In the genomic region with DNA sequence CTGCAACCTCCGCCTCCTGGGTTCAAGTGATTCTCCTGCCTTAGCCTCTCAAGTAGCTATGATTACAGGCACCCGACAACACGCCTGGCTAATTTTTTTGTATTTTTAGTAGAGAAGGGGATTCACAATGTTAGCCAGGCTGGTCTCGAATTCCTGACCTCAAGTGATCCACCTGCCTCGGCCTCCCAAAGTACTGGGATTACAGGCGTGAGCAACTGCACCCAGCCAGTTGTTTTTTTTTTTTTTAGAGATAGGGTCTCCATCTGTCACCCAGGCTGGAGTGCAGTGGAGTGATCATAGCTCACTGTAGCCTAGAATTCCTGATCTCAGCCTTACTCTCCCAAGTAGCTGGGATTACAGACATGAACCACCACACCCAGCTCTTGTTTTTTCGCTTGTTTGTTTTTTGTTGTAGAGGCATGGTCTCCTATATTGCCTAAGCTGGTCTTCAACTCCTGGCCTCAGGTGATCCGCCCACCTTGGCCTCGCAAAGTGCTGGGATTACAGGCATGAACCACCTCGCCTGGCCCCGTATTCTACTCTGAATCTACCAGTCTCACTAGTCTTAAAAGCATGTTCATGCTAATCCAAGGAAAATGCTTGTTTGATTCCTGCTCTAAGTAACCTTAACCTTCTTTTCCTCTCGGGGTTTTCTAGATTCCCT, we compare ENCODE assay signal across 1 cellular context.
TF ChIP-seq lines count a peak whose summit lies in the region.

No MANE protein-coding gene starts in this region.

TF ChIP-seq in GM23338, 12 proteins besides CTCF, POLR2A, EP300 and RAD21:
- TF ChIP-seq CREB1 (CRISPR knock-in tag; IDR thresholded peaks at IDR 0.05; ENCODE audit: low read depth) (no peak), NANOG (IDR thresholded peaks at IDR 0.05; ENCODE audit: borderline replicate concordance) (no peak), EZH2phosphoT487 (IDR thresholded peaks at IDR 0.05; ENCODE audit: unreplicated experiment) (no peak), ZNF114 (CRISPR knock-in tag; IDR thresholded peaks at IDR 0.05) (no peak), STAT1 (IDR thresholded peaks at IDR 0.05; ENCODE audit: unreplicated experiment) (no peak), EZH2 (IDR thresholded peaks at IDR 0.05; ENCODE audit: low read depth, unreplicated experiment) (no peak), ZNF331 (CRISPR knock-in tag; IDR thresholded peaks at IDR 0.05; ENCODE audit: low read depth) (no peak), POLR2AphosphoS5 (IDR thresholded peaks at IDR 0.05; ENCODE audit: low read depth) (no peak), JUNB (IDR thresholded peaks at IDR 0.05; ENCODE audit: unreplicated experiment) (no peak)
- TF ChIP-seq, protein P1, sequence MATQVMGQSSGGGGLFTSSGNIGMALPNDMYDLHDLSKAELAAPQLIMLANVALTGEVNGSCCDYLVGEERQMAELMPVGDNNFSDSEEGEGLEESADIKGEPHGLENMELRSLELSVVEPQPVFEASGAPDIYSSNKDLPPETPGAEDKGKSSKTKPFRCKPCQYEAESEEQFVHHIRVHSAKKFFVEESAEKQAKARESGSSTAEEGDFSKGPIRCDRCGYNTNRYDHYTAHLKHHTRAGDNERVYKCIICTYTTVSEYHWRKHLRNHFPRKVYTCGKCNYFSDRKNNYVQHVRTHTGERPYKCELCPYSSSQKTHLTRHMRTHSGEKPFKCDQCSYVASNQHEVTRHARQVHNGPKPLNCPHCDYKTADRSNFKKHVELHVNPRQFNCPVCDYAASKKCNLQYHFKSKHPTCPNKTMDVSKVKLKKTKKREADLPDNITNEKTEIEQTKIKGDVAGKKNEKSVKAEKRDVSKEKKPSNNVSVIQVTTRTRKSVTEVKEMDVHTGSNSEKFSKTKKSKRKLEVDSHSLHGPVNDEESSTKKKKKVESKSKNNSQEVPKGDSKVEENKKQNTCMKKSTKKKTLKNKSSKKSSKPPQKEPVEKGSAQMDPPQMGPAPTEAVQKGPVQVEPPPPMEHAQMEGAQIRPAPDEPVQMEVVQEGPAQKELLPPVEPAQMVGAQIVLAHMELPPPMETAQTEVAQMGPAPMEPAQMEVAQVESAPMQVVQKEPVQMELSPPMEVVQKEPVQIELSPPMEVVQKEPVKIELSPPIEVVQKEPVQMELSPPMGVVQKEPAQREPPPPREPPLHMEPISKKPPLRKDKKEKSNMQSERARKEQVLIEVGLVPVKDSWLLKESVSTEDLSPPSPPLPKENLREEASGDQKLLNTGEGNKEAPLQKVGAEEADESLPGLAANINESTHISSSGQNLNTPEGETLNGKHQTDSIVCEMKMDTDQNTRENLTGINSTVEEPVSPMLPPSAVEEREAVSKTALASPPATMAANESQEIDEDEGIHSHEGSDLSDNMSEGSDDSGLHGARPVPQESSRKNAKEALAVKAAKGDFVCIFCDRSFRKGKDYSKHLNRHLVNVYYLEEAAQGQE (IDR thresholded peaks at IDR 0.05; ENCODE audit: unreplicated experiment) = no peak
- TF ChIP-seq, protein P2, sequence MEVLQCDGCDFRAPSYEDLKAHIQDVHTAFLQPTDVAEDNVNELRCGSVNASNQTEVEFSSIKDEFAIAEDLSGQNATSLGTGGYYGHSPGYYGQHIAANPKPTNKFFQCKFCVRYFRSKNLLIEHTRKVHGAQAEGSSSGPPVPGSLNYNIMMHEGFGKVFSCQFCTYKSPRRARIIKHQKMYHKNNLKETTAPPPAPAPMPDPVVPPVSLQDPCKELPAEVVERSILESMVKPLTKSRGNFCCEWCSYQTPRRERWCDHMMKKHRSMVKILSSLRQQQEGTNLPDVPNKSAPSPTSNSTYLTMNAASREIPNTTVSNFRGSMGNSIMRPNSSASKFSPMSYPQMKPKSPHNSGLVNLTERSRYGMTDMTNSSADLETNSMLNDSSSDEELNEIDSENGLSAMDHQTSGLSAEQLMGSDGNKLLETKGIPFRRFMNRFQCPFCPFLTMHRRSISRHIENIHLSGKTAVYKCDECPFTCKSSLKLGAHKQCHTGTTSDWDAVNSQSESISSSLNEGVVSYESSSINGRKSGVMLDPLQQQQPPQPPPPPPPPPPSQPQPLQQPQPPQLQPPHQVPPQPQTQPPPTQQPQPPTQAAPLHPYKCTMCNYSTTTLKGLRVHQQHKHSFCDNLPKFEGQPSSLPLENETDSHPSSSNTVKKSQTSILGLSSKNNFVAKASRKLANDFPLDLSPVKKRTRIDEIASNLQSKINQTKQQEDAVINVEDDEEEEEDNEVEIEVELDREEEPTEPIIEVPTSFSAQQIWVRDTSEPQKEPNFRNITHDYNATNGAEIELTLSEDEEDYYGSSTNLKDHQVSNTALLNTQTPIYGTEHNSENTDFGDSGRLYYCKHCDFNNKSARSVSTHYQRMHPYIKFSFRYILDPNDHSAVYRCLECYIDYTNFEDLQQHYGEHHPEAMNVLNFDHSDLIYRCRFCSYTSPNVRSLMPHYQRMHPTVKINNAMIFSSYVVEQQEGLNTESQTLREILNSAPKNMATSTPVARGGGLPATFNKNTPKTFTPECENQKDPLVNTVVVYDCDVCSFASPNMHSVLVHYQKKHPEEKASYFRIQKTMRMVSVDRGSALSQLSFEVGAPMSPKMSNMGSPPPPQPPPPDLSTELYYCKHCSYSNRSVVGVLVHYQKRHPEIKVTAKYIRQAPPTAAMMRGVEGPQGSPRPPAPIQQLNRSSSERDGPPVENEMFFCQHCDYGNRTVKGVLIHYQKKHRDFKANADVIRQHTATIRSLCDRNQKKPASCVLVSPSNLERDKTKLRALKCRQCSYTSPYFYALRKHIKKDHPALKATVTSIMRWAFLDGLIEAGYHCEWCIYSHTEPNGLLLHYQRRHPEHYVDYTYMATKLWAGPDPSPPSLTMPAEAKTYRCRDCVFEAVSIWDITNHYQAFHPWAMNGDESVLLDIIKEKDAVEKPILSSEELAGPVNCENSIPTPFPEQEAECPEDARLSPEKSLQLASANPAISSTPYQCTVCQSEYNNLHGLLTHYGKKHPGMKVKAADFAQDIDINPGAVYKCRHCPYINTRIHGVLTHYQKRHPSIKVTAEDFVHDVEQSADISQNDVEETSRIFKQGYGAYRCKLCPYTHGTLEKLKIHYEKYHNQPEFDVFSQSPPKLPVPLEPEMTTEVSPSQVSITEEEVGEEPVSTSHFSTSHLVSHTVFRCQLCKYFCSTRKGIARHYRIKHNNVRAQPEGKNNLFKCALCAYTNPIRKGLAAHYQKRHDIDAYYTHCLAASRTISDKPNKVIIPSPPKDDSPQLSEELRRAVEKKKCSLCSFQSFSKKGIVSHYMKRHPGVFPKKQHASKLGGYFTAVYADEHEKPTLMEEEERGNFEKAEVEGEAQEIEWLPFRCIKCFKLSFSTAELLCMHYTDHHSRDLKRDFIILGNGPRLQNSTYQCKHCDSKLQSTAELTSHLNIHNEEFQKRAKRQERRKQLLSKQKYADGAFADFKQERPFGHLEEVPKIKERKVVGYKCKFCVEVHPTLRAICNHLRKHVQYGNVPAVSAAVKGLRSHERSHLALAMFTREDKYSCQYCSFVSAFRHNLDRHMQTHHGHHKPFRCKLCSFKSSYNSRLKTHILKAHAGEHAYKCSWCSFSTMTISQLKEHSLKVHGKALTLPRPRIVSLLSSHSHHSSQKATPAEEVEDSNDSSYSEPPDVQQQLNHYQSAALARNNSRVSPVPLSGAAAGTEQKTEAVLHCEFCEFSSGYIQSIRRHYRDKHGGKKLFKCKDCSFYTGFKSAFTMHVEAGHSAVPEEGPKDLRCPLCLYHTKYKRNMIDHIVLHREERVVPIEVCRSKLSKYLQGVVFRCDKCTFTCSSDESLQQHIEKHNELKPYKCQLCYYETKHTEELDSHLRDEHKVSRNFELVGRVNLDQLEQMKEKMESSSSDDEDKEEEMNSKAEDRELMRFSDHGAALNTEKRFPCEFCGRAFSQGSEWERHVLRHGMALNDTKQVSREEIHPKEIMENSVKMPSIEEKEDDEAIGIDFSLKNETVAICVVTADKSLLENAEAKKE (CRISPR knock-in tag; IDR thresholded peaks at IDR 0.05) = no peak
- TF ChIP-seq, protein P3, sequence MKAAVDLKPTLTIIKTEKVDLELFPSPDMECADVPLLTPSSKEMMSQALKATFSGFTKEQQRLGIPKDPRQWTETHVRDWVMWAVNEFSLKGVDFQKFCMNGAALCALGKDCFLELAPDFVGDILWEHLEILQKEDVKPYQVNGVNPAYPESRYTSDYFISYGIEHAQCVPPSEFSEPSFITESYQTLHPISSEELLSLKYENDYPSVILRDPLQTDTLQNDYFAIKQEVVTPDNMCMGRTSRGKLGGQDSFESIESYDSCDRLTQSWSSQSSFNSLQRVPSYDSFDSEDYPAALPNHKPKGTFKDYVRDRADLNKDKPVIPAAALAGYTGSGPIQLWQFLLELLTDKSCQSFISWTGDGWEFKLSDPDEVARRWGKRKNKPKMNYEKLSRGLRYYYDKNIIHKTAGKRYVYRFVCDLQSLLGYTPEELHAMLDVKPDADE (IDR thresholded peaks at IDR 0.05) = no peak
